ENCODE assay signal across 11 cellular contexts in the genomic region with DNA sequence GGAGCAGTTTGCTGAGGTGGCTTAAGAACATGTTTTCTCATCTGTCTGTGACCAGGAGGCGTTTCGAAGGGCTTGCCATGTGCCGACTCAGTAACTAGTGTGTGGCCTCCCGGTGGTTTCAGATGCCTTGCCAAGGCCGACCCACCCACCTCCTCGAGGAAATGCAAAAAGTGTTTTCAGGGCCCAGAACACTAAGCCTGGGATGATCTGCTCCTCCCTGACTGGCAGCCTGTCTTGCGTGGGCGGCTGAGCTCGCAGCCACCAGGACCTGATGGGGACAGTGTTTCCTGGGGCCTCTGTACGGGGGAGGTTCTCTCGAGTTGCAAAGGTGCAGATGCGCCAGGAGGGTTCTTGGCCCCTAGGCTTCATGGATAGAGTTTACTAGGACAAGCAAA.
DNase-seq lines count a peak whose midpoint lies in the region; ATAC-seq and TF ChIP-seq lines count a peak whose summit lies in the region.
"Had no signal": no experiment of that assay in that cellular context is flagged by ENCODE, and none has a peak within 500 bp of the region (broad histone marks: within the 10 kb centered on the region; RNA-seq: fewer than 3 reads in every experiment).

No MANE protein-coding gene starts in this region.

- no peak overlapping the region for H3K4me3 Mint-ChIP-seq in activated CD4-positive, alpha-beta T cell treated with anti-CD3 and anti-CD28 coated beads, Interleukin-2, amount 10 ng/mL, durations not matched to agents 24 days and 14 days
- H3K4me3 Mint-ChIP-seq: activated T-cell treated with anti-CD3 and anti-CD28 coated beads, Interleukin-2, amount 50 U/mL, for 24 hours; stimulated activated naive B cell treated with anti-CD40 and anti-IgM and Interleukin-4, amounts not matched to agents 10 μg/mL and 1 μg/mL and 100 μg/mL, for 72 hours had no signal

- no peaks in the 10 kb centered on the region for H3K4me1 Mint-ChIP-seq in activated CD4-positive, alpha-beta T cell treated with anti-CD3 and anti-CD28 coated beads, Interleukin-2, amount 10 ng/mL, durations not matched to agents 24 days and 14 days
- H3K4me1 Mint-ChIP-seq: stimulated activated naive B cell treated with anti-CD40 and anti-IgM and Interleukin-4, amounts not matched to agents 10 μg/mL and 1 μg/mL and 100 μg/mL, for 72 hours had no signal

- ATAC-seq in GM18868 (IDR thresholded peaks at IDR 0.05; ENCODE audit: unreplicated experiment) = no peak
- no peak for ATAC-seq in GM18519 (IDR thresholded peaks at IDR 0.05; ENCODE audit: low FRiP score, unreplicated experiment)
- ATAC-seq: stimulated activated naive B cell treated with anti-CD40 and anti-IgM and Interleukin-4, amounts not matched to agents 10 μg/mL and 1 μg/mL and 100 μg/mL, for 72 hours had no signal

- no peaks in the 10 kb centered on the region for H3K36me3 ChIP-seq in kidney epithelial cell (ENCODE audit: control insufficient read depth, insufficient read depth, low read length)

- no peak for TF ChIP-seq CTCF in kidney epithelial cell (IDR thresholded peaks at IDR 0.05; ENCODE audit: insufficient read depth, low read length, poor library complexity, severe bottlenecking)

- no peaks in the 10 kb centered on the region for H3K27me3 Mint-ChIP-seq in activated CD4-positive, alpha-beta T cell treated with anti-CD3 and anti-CD28 coated beads, Interleukin-2, amount 10 ng/mL, durations not matched to agents 24 days and 14 days
- H3K27me3 Mint-ChIP-seq: activated T-cell treated with anti-CD3 and anti-CD28 coated beads, Interleukin-2, amount 50 U/mL, for 24 hours; stimulated activated naive B cell treated with anti-CD40 and anti-IgM and Interleukin-4, amounts not matched to agents 10 μg/mL and 1 μg/mL and 100 μg/mL, for 72 hours had no signal

- no peaks in the 10 kb centered on the region for H3K27me3 ChIP-seq in kidney epithelial cell (ENCODE audit: control insufficient read depth, insufficient read depth, low read length)

- no peaks in the 10 kb centered on the region for H3K36me3 Mint-ChIP-seq in activated CD4-positive, alpha-beta T cell treated with anti-CD3 and anti-CD28 coated beads, Interleukin-2, amount 10 ng/mL, durations not matched to agents 24 days and 14 days (ENCODE audit: low read depth)
- H3K36me3 Mint-ChIP-seq: stimulated activated naive B cell treated with anti-CD40 and anti-IgM and Interleukin-4, amounts not matched to agents 10 μg/mL and 1 μg/mL and 100 μg/mL, for 72 hours had no signal

- DNase-seq in HCEC 1CT = peak; percentile 34
- DNase-seq in amniotic epithelial cell (ENCODE audit: low read depth) = peak; percentile 58
- peak; percentile 18 for DNase-seq in kidney epithelial cell (ENCODE audit: low read depth)
- peak; percentile 44 for DNase-seq in stromal cell of bone marrow (ENCODE audit: low read depth)
- DNase-seq in activated CD4-positive, alpha-beta T cell treated with anti-CD3 and anti-CD28 coated beads, Interleukin-2, amount 10 ng/mL, durations not matched to agents 24 days and 14 days = no peak
- DNase-seq: activated T-cell treated with anti-CD3 and anti-CD28 coated beads, Interleukin-2, amount 50 U/mL, for 24 hours; dorsolateral prefrontal cortex; small intestine; stimulated activated naive B cell treated with anti-CD40 and anti-IgM and Interleukin-4, amounts not matched to agents 10 μg/mL and 1 μg/mL and 100 μg/mL, for 72 hours had no signal

- H3K4me3 ChIP-seq in kidney epithelial cell (ENCODE audit: low read depth, low read length) = no peak overlapping the region
- H3K4me3 ChIP-seq: dorsolateral prefrontal cortex had no signal

- no peak overlapping the region for H3K27ac Mint-ChIP-seq in activated CD4-positive, alpha-beta T cell treated with anti-CD3 and anti-CD28 coated beads, Interleukin-2, amount 10 ng/mL, durations not matched to agents 24 days and 14 days
- H3K27ac Mint-ChIP-seq: activated T-cell treated with anti-CD3 and anti-CD28 coated beads, Interleukin-2, amount 50 U/mL, for 24 hours; stimulated activated naive B cell treated with anti-CD40 and anti-IgM and Interleukin-4, amounts not matched to agents 10 μg/mL and 1 μg/mL and 100 μg/mL, for 72 hours had no signal

- H3K9me3 Mint-ChIP-seq in activated CD4-positive, alpha-beta T cell treated with anti-CD3 and anti-CD28 coated beads, Interleukin-2, amount 10 ng/mL, durations not matched to agents 24 days and 14 days = no peaks in the 10 kb centered on the region
- H3K9me3 Mint-ChIP-seq: activated T-cell treated with anti-CD3 and anti-CD28 coated beads, Interleukin-2, amount 50 U/mL, for 24 hours; stimulated activated naive B cell treated with anti-CD40 and anti-IgM and Interleukin-4, amounts not matched to agents 10 μg/mL and 1 μg/mL and 100 μg/mL, for 72 hours had no signal

- intact Hi-C loops in activated CD4-positive, alpha-beta T cell treated with anti-CD3 and anti-CD28 coated beads, Interleukin-2, amount 10 ng/mL, durations not matched to agents 24 days and 14 days (cut with micrococcal nuclease) = no loop called here
